7 cellular contexts compared by ENCODE assay signal in the genomic region with DNA sequence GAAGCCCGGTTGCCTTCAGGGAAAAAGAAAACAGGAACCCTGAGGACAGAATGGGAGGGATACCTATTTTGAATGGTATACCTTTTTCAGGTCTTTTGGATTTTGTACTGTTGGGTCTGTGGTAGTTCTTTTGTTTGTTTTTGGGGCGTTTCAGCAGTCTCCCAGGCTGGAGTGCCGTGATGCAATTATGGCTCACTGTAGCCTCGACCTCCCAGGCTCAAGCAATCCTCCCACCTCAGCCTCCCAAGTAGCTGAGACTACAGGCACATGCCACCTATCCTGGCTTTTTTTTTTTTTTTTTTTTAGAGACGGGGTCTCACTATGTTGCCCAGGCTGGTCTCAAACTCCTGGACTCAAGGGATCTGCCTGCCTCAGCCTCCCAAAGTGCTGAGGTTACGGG. TPM values are rescaled to one million over a fixed set of nuclear protein-coding genes. Genes with fewer than 3 reads are reported as not detected.
"Had no signal": no experiment of that assay in that cellular context is flagged by ENCODE, and none has a peak within 500 bp of the region (broad histone marks: within the 10 kb centered on the region; RNA-seq: fewer than 3 reads in every experiment).

No MANE protein-coding gene starts in this region.

RNA-seq across cellular contexts. Expression of gene SPATA3, which starts 27.6 kb away (rescaled TPM):
- total RNA-seq: activated naive CD8-positive, alpha-beta T cell treated with anti-CD3 and anti-CD28 coated beads, Interleukin-2, amount 10 ng/mL, durations not matched to agents 7 days and 5 days; ascending aorta; bronchial epithelial cell; cardiac muscle cell; chondrocyte; T-helper 2 cell treated with Interferon-gamma antibody and Interleukin-4, amounts not matched to agents 100 ng/mL and 5 ng/mL, for 36 hours; WTC11 had no signal

RNA-seq across cellular contexts. Expression of gene GPR55, which starts 43.3 kb away (rescaled TPM):
- total RNA-seq: ascending aorta, bronchial epithelial cell, cardiac muscle cell, chondrocyte, WTC11 had no signal
